In genomic region chr19:55654833-55655647, GRCh38 we compare ENCODE assay signal across 8 cellular contexts. TPM values are rescaled to one million over a fixed set of nuclear protein-coding genes. Genes with fewer than 3 reads are reported as not detected.
DNase-seq lines count a peak whose midpoint lies in the region; ATAC-seq and TF ChIP-seq lines count a peak whose summit lies in the region.

Gene U2AF2 (plus strand): TSS chr19:55655035. CDS start chr19:55655105, 70 bp downstream.

- intact Hi-C loops in stomach (cut with DNase I; ENCODE audit: low total_unique reads), result no loop called here

- H3K4me1 ChIP-seq in Karpas-422 (ENCODE audit: low read length) (peaks cover 27% of the 10 kb centered on the region), RWPE2 (ENCODE audit: insufficient read depth, poor library complexity, severe bottlenecking) (peaks cover 4% of the 10 kb centered on the region), stomach (peaks cover 49 to 67% (median 58%) of the 10 kb centered on the region in 4 donors)

- H3K4me3 ChIP-seq in Karpas-422 (ENCODE audit: low read length) (peak within 1 kb of the TSS; percentile 78), RWPE2 (ENCODE audit: severe bottlenecking) (peak within 1 kb of the TSS; percentile 78), neural cell (ENCODE audit: low read length) (peak within 1 kb of the TSS; percentile 91), stomach (peak within 1 kb of the TSS; percentile 68 to 96 (median 82))

- H3K27ac ChIP-seq in Karpas-422 (ENCODE audit: low read length) (peak within 1 kb of the TSS; percentile 95), RWPE2 (ENCODE audit: poor library complexity, severe bottlenecking) (peak within 1 kb of the TSS; percentile 93), neural cell (ENCODE audit: low read length) (peak within 1 kb of the TSS; percentile 97), stomach (peak within 1 kb of the TSS; percentile 94 to 98 (median 97))

- H3K36me3 ChIP-seq in Karpas-422 (ENCODE audit: insufficient read depth, low read length) (peaks cover 41% of the 10 kb centered on the region), RWPE2 (ENCODE audit: low read depth) (peaks cover 27% of the 10 kb centered on the region), neural cell (ENCODE audit: insufficient read depth, low read length) (no peaks in the 10 kb centered on the region), stomach (peaks cover 7 to 44% (median 32%) of the 10 kb centered on the region in 4 donors)

- WGBS in stomach, 5 donors, result 0 to 1% (median 0%) methylated on average over 39 to 99 of the region's 99 CpGs

- peak; percentile 62 for TF ChIP-seq EP300 in neural cell (conservative IDR thresholded peaks at IDR 0.05; ENCODE audit: poor library complexity, severe bottlenecking)
- TF ChIP-seq EP300 in stomach (IDR thresholded peaks at IDR 0.05), result no peak

- TF ChIP-seq CTCF in RWPE2 (IDR thresholded peaks at IDR 0.05; ENCODE audit: poor library complexity, severe bottlenecking), result no peak
- TF ChIP-seq CTCF in neural cell (IDR thresholded peaks at IDR 0.05; ENCODE audit: poor library complexity, severe bottlenecking), result no peak
- TF ChIP-seq CTCF in stomach (IDR thresholded peaks at IDR 0.05), result no peak

- H3K4me2 ChIP-seq in Karpas-422 (ENCODE audit: low read depth, low read length, poor library complexity, severe bottlenecking) (peak within 1 kb of the TSS; percentile 95), neural cell (ENCODE audit: low read length) (peak within 1 kb of the TSS; percentile 94)

- peaks cover 52% of the 10 kb centered on the region for H3K79me2 ChIP-seq in Karpas-422 (ENCODE audit: low read length)
- peaks cover 43% of the 10 kb centered on the region for H3K79me2 ChIP-seq in neural cell (replicated peaks; ENCODE audit: insufficient read depth, low read length)

- H2AFZ ChIP-seq in Karpas-422 (ENCODE audit: low read length), result 0 out of 2 replicates have a peak within 1 kb of the TSS, but pooled peaks have one; percentile 53
- H2AFZ ChIP-seq in neural cell (ENCODE audit: low read depth, low read length), result peak within 1 kb of the TSS; percentile 57

- H3K9me2 ChIP-seq in Karpas-422 (replicated peaks; ENCODE audit: insufficient read depth, low read length), result no peaks in the 10 kb centered on the region
- no peaks in the 10 kb centered on the region for H3K9me2 ChIP-seq in neural cell (ENCODE audit: insufficient read depth, low read length)

- H3K27me3 ChIP-seq in Karpas-422 (ENCODE audit: low read length) (no peaks in the 10 kb centered on the region), RWPE2 (ENCODE audit: insufficient read depth, poor library complexity, severe bottlenecking) (no peaks in the 10 kb centered on the region), neural cell (ENCODE audit: insufficient read depth, low read depth, low read length) (no peaks in the 10 kb centered on the region), stomach (no peaks in the 10 kb centered on the region)

- H3K9me3 ChIP-seq in Karpas-422 (ENCODE audit: low read length) (no peaks in the 10 kb centered on the region), RWPE2 (ENCODE audit: severe bottlenecking) (no peaks in the 10 kb centered on the region), neural cell (ENCODE audit: low read length) (no peaks in the 10 kb centered on the region), stomach (no peaks in the 10 kb centered on the region)

- peak within 1 kb of the TSS; percentile 95 for H3K9ac ChIP-seq in Karpas-422 (ENCODE audit: low read length)
- peak within 1 kb of the TSS; percentile 98 for H3K9ac ChIP-seq in neural cell (ENCODE audit: low read length)

- no peak for TF ChIP-seq RAD21 in neural cell (conservative IDR thresholded peaks at IDR 0.05)

- H4K20me1 ChIP-seq in Karpas-422 (ENCODE audit: insufficient read depth, low read depth, low read length) (peaks cover 44% of the 10 kb centered on the region), neural cell (ENCODE audit: insufficient read depth) (peaks cover 39% of the 10 kb centered on the region)

- TF ChIP-seq POLR2A in stomach (IDR thresholded peaks at IDR 0.05), result no peak

- peak; percentile 95 for DNase-seq in Daoy (ENCODE audit: low read depth)
- peak; percentile 99 for DNase-seq in Karpas-422
- DNase-seq in RWPE2 (ENCODE audit: low spot score), result peak; percentile 90
- DNase-seq in activated effector memory CD4-positive, alpha-beta T cell treated with Interleukin-2 at 50 U/mL for 16 hours, result peak; percentile 92
- DNase-seq in fibroblast of the conjunctiva (ENCODE audit: low read depth), result peak; percentile 87
- peak; percentile 97 for DNase-seq in stomach

- ATAC-seq in GM21825 (IDR thresholded peaks at IDR 0.05; ENCODE audit: unreplicated experiment), result peak; percentile 29
- ATAC-seq in RWPE2 (ENCODE audit: low read depth), result peak; percentile 53

- no peaks in the 10 kb centered on the region for H3F3A ChIP-seq in neural cell (ENCODE audit: insufficient read depth, low read length, poor library complexity, severe bottlenecking)

TF ChIP-seq in neural cell, 6 proteins besides CTCF, POLR2A, EP300 and RAD21:
- TF ChIP-seq POLR2AphosphoS5 (IDR thresholded peaks at IDR 0.05) (peak; percentile 87), REST (IDR thresholded peaks at IDR 0.05; ENCODE audit: borderline replicate concordance) (no peak), EZH2 (IDR thresholded peaks at IDR 0.05; ENCODE audit: borderline replicate concordance, insufficient read depth, low read length, poor library complexity, severe bottlenecking) (no peak), MXI1 (conservative IDR thresholded peaks at IDR 0.05; ENCODE audit: poor library complexity, severe bottlenecking) (peak; percentile 98)

RNA-seq across cellular contexts. Expression of gene U2AF2, which starts in this region (rescaled TPM):
- total RNA-seq in Daoy (2014; rRNA removed; shearing (Covaris generic)), result 218 and 267 TPM in 2 replicates
- 107 and 272 TPM in 2 replicates for total RNA-seq in Karpas-422 (2014; rRNA removed; shearing (Covaris generic); ENCODE audit: low replicate concordance)
- polyA plus RNA-seq in neural cell (129 and 158 TPM in 2 replicates), stomach (10 to 100 TPM; 53.2 to 91.4 (median 62.2) TPM)
- polyA minus RNA-seq in neural cell, result 83.0 and 107 TPM in 2 replicates
- 100 to 1,000 TPM in 4 of 5 donors, 10 to 100 TPM in 1; 70.5 to 463 (median 183) TPM for total RNA-seq in stomach

Comparison
In these comparisons a context has a peak if more than half of its experiments do, and no peak if none do; other contexts are left out.
1. Peak in every context shown above with its lines: DNase-seq, ATAC-seq, H3K4me3 ChIP-seq and H3K27ac ChIP-seq.